In genomic region chr2:14520385-14520945, GRCh38 we compare ENCODE assay signal across 18 cellular contexts.
DNase-seq lines count a peak whose midpoint lies in the region; ATAC-seq, FAIRE-seq and TF ChIP-seq lines count a peak whose summit lies in the region.
"Had no signal": no experiment of that assay in that cellular context is flagged by ENCODE, and none has a peak within 500 bp of the region (broad histone marks: within the 10 kb centered on the region; RNA-seq: fewer than 3 reads in every experiment).

No MANE protein-coding gene starts in this region.

- H3K9me2 ChIP-seq in PC-3 (replicated peaks; ENCODE audit: low read length): no peaks in the 10 kb centered on the region

- no peaks in the 10 kb centered on the region for H4K20me1 ChIP-seq in PC-3 (ENCODE audit: low read length)

- no peaks in the 10 kb centered on the region for H3K27me3 ChIP-seq in PC-3 (ENCODE audit: low read length)
- no peaks in the 10 kb centered on the region for H3K27me3 ChIP-seq in dorsolateral prefrontal cortex
- H3K27me3 ChIP-seq in effector memory CD4-positive, alpha-beta T cell (replicated peaks; ENCODE audit: control insufficient read depth, insufficient read depth, low read length, poor library complexity, severe bottlenecking): no peaks in the 10 kb centered on the region
- H3K27me3 ChIP-seq: BE2C had no signal

- H2AFZ ChIP-seq in PC-3 (ENCODE audit: low read length): no peak overlapping the region

- intact Hi-C loops in PC-3 (cut with micrococcal nuclease): no loop called here
- intact Hi-C loops in dorsolateral prefrontal cortex (cut with DNase I): no loop called here

- H3F3A ChIP-seq in PC-3 (ENCODE audit: low read length, unreplicated experiment): no peaks in the 10 kb centered on the region

- H3K27ac ChIP-seq in PC-3 (ENCODE audit: low read length): peak overlapping the region; percentile 10; the same call in 1 of the 2 replicates
- H3K27ac ChIP-seq in dorsolateral prefrontal cortex: peak overlapping the region in 31 of 59 donors; percentile 1 to 82 (median 49)
- no peak overlapping the region for H3K27ac ChIP-seq in effector memory CD4-positive, alpha-beta T cell (ENCODE audit: insufficient read depth, low read length, poor library complexity, severe bottlenecking)
- H3K27ac ChIP-seq: A549, C4-2B had no signal

- no peak overlapping the region for H3K9ac ChIP-seq in PC-3 (ENCODE audit: low read length)

- POLR2A ChIA-PET in PC-3 (lab: Charles Lee; ENCODE audit: unreplicated experiment): no interaction called here

- no peaks in the 10 kb centered on the region for H3K9me3 ChIP-seq in PC-3 (ENCODE audit: low read length)
- H3K9me3 ChIP-seq in effector memory CD4-positive, alpha-beta T cell (ENCODE audit: control insufficient read depth, low read length): no peaks in the 10 kb centered on the region
- H3K9me3 ChIP-seq: A549, BE2C had no signal

- ATAC-seq in PC-3: no peak
- ATAC-seq: A549, GM23338 had no signal

- no TSS peak for BruUV-seq in PC-3 (replicated peaks; lab: Mats Ljungman, UMichigan)

- no peak overlapping the region for H3K4me2 ChIP-seq in PC-3 (ENCODE audit: low read length)
- H3K4me2 ChIP-seq: A549, GM23338 had no signal

- CTCF ChIA-PET in PC-3 (lab: Charles Lee): no interaction called here

- DNase-seq in PC-3 (peak; percentile 53), dorsolateral prefrontal cortex (peak in 5 of 10 donors; percentile 14 to 59 (median 50)), middle frontal gyrus (ENCODE audit: extremely low spot score, low spot score) (peak; percentile 43), urothelium cell line (ENCODE audit: low spot score) (peak; percentile 34), DMS 273 (lab: John Stamatoyannopoulos, UW; ENCODE audit: unreplicated experiment) (no peak), HCEC 1CT (no peak)
- no peak for DNase-seq in effector memory CD4-positive, alpha-beta T cell
- DNase-seq: BE2C; CD4-positive, alpha-beta memory T cell; DMS153; DMS79 treated with DMSO at 0.1 percent for 48 hours; EL; H7 had no signal

- TF ChIP-seq CTCF in PC-3 (conservative IDR thresholded peaks at IDR 0.05; ENCODE audit: low read depth, low read length): no peak
- TF ChIP-seq CTCF in dorsolateral prefrontal cortex (IDR thresholded peaks at IDR 0.05 in 54 of 56, conservative IDR thresholded peaks at IDR 0.05 in 2 of 56; ENCODE audit: low read depth in 1 of 56, partially characterized antibody in 56 of 56): no peak

- no peaks in the 10 kb centered on the region for H3K36me3 ChIP-seq in PC-3 (ENCODE audit: low read depth, low read length)
- H3K36me3 ChIP-seq in effector memory CD4-positive, alpha-beta T cell (ENCODE audit: control insufficient read depth, insufficient read depth, low read length): no peaks in the 10 kb centered on the region
- H3K36me3 ChIP-seq: BE2C had no signal

- peak; percentile 5 for FAIRE-seq in urothelium cell line (lab: Jason Lieb, UNC)
- FAIRE-seq: A549, G401.6, GM12891 had no signal

- no peaks in the 10 kb centered on the region for H3K79me2 ChIP-seq in PC-3 (ENCODE audit: low read length)

- peaks cover 69% of the 10 kb centered on the region for H3K4me1 ChIP-seq in PC-3 (ENCODE audit: insufficient read depth, low read length)
- H3K4me1 ChIP-seq in effector memory CD4-positive, alpha-beta T cell (ENCODE audit: control insufficient read depth, insufficient read depth, low read length, poor library complexity, severe bottlenecking): no peaks in the 10 kb centered on the region
- H3K4me1 ChIP-seq: A549, BE2C had no signal

- H3K4me3 ChIP-seq in PC-3 (ENCODE audit: low read length): no peak overlapping the region
- H3K4me3 ChIP-seq in dorsolateral prefrontal cortex: no peak overlapping the region
- H3K4me3 ChIP-seq in effector memory CD4-positive, alpha-beta T cell (ENCODE audit: insufficient read depth, low read depth, low read length, poor library complexity, severe bottlenecking): no peak overlapping the region
- H3K4me3 ChIP-seq: A549, GM23338 had no signal

Comparison
In these comparisons a context has a peak if more than half of its experiments do, and no peak if none do; other contexts are left out.
1. DNase-seq: peak in PC-3 (single experiment), middle frontal gyrus (single experiment) and urothelium cell line (single experiment); none in effector memory CD4-positive, alpha-beta T cell (0 of 3), DMS 273 (single experiment) and HCEC 1CT (single experiment).